ENCODE assay signal across 1 cellular context in the genomic region with DNA sequence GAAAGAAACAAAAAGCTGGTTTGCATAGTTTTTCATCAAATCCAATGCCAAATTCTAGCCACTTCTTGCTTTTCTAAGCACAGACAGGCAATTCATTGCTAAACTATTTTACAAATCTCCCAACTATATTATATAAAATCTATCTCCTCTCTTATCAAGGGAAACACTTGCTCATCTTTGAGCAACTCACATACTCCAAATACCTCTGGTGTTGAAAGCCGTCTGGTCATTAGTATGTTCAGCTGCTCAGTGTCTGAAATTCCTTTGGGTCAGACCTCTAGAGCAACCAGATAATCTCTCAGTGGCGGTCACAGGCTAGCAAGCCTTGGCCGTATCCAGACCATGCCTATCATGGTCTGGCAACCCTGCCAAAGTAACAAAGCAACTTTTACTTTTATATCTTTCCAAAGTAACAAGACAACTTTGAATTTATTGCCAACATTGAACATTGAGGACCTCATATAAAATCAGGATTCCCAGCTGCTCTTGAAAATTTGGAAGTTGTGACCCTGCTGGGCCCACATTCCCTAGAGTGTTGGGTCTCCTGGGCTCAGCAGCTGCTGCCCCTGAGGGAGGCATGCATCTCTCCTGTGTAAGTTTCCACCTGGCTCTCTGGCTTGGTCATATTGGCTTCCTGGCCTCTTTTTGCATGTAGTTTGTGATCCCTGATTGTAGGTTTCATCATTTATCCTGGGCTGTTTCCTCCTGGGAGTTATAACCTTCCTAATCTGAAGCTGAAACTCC.
TF ChIP-seq lines count a peak whose summit lies in the region.

No MANE protein-coding gene starts in this region.

TF ChIP-seq in GM23338, 12 proteins besides CTCF, POLR2A, EP300 and RAD21 (continued from another document):
- TF ChIP-seq REST (IDR thresholded peaks at IDR 0.05; ENCODE audit: unreplicated experiment) (no peak), POLR2AphosphoS5 (IDR thresholded peaks at IDR 0.05; ENCODE audit: low read depth) (no peak), EZH2phosphoT487 (IDR thresholded peaks at IDR 0.05; ENCODE audit: unreplicated experiment) (no peak), ZNF331 (CRISPR knock-in tag; IDR thresholded peaks at IDR 0.05; ENCODE audit: low read depth) (no peak), EZH2 (IDR thresholded peaks at IDR 0.05; ENCODE audit: low read depth, unreplicated experiment) (no peak), ZNF114 (CRISPR knock-in tag; IDR thresholded peaks at IDR 0.05) (no peak), NANOG (IDR thresholded peaks at IDR 0.05; ENCODE audit: borderline replicate concordance) (no peak), CREB1 (CRISPR knock-in tag; IDR thresholded peaks at IDR 0.05; ENCODE audit: low read depth) (no peak), JUNB (IDR thresholded peaks at IDR 0.05; ENCODE audit: unreplicated experiment) (no peak)
- TF ChIP-seq, protein P1, sequence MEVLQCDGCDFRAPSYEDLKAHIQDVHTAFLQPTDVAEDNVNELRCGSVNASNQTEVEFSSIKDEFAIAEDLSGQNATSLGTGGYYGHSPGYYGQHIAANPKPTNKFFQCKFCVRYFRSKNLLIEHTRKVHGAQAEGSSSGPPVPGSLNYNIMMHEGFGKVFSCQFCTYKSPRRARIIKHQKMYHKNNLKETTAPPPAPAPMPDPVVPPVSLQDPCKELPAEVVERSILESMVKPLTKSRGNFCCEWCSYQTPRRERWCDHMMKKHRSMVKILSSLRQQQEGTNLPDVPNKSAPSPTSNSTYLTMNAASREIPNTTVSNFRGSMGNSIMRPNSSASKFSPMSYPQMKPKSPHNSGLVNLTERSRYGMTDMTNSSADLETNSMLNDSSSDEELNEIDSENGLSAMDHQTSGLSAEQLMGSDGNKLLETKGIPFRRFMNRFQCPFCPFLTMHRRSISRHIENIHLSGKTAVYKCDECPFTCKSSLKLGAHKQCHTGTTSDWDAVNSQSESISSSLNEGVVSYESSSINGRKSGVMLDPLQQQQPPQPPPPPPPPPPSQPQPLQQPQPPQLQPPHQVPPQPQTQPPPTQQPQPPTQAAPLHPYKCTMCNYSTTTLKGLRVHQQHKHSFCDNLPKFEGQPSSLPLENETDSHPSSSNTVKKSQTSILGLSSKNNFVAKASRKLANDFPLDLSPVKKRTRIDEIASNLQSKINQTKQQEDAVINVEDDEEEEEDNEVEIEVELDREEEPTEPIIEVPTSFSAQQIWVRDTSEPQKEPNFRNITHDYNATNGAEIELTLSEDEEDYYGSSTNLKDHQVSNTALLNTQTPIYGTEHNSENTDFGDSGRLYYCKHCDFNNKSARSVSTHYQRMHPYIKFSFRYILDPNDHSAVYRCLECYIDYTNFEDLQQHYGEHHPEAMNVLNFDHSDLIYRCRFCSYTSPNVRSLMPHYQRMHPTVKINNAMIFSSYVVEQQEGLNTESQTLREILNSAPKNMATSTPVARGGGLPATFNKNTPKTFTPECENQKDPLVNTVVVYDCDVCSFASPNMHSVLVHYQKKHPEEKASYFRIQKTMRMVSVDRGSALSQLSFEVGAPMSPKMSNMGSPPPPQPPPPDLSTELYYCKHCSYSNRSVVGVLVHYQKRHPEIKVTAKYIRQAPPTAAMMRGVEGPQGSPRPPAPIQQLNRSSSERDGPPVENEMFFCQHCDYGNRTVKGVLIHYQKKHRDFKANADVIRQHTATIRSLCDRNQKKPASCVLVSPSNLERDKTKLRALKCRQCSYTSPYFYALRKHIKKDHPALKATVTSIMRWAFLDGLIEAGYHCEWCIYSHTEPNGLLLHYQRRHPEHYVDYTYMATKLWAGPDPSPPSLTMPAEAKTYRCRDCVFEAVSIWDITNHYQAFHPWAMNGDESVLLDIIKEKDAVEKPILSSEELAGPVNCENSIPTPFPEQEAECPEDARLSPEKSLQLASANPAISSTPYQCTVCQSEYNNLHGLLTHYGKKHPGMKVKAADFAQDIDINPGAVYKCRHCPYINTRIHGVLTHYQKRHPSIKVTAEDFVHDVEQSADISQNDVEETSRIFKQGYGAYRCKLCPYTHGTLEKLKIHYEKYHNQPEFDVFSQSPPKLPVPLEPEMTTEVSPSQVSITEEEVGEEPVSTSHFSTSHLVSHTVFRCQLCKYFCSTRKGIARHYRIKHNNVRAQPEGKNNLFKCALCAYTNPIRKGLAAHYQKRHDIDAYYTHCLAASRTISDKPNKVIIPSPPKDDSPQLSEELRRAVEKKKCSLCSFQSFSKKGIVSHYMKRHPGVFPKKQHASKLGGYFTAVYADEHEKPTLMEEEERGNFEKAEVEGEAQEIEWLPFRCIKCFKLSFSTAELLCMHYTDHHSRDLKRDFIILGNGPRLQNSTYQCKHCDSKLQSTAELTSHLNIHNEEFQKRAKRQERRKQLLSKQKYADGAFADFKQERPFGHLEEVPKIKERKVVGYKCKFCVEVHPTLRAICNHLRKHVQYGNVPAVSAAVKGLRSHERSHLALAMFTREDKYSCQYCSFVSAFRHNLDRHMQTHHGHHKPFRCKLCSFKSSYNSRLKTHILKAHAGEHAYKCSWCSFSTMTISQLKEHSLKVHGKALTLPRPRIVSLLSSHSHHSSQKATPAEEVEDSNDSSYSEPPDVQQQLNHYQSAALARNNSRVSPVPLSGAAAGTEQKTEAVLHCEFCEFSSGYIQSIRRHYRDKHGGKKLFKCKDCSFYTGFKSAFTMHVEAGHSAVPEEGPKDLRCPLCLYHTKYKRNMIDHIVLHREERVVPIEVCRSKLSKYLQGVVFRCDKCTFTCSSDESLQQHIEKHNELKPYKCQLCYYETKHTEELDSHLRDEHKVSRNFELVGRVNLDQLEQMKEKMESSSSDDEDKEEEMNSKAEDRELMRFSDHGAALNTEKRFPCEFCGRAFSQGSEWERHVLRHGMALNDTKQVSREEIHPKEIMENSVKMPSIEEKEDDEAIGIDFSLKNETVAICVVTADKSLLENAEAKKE (CRISPR knock-in tag; IDR thresholded peaks at IDR 0.05), result no peak
